9 cellular contexts compared by ENCODE assay signal in genomic region chr7:4712371-4713182, GRCh38. TPM values are rescaled to one million over a fixed set of nuclear protein-coding genes. Genes with fewer than 3 reads are reported as not detected.
DNase-seq lines count a peak whose midpoint lies in the region; ATAC-seq and TF ChIP-seq lines count a peak whose summit lies in the region.
"Had no signal": no experiment of that assay in that cellular context is flagged by ENCODE, and none has a peak within 500 bp of the region (broad histone marks: within the 10 kb centered on the region; RNA-seq: fewer than 3 reads in every experiment).

No MANE protein-coding gene starts in this region.

- H3K4me1 ChIP-seq in right cardiac atrium (ENCODE audit: control insufficient read depth, insufficient read depth, low read length), result no peaks in the 10 kb centered on the region
- peaks cover 22% of the 10 kb centered on the region for H3K4me1 ChIP-seq in mucosa of descending colon (ENCODE audit: low read depth)
- peaks cover 25 to 73% (median 37%) of the 10 kb centered on the region in 3 donors for H3K4me1 ChIP-seq in esophagus squamous epithelium

- H3K9me3 ChIP-seq in right cardiac atrium (ENCODE audit: control insufficient read depth, low read length) (no peaks in the 10 kb centered on the region), mucosa of descending colon (no peaks in the 10 kb centered on the region), esophagus squamous epithelium (no peaks in the 10 kb centered on the region)

- 79% methylated on average over 22 of the region's 22 CpGs for WGBS in right cardiac atrium
- 66 to 70% methylated on average over 22 of the region's 22 CpGs for WGBS in esophagus squamous epithelium, 2 donors

- intact Hi-C loops in right cardiac atrium (cut with DNase I) (no loop called here), cardiac septum (cut with DNase I) (no loop called here), mucosa of descending colon (cut with DNase I, micrococcal nuclease) (no loop called here), esophagus squamous epithelium (cut with DNase I) (no loop called here)

- TF ChIP-seq POLR2A in esophagus squamous epithelium (IDR thresholded peaks at IDR 0.05), result no peak

- DNase-seq in right cardiac atrium (peak in 2 of 3 donors; percentile 1 to 14), cardiac septum (ENCODE audit: low spot score) (no peak), SIG-M5 (lab: John Stamatoyannopoulos, UW) (peak; percentile 73), mucosa of descending colon (peak in 1 of 3 donors; percentile 46), esophagus squamous epithelium (lab: John Stamatoyannopoulos, UW) (no peak), COLO829 (ENCODE audit: low spot score) (no peak)
- DNase-seq: activated naive CD8-positive, alpha-beta T cell treated with anti-CD3 and anti-CD28 coated beads, Interleukin-2, amount 10 ng/mL, durations not matched to agents 7 days and 5 days had no signal

- ATAC-seq in right cardiac atrium (no peak), HG03521 (IDR thresholded peaks at IDR 0.05; ENCODE audit: unreplicated experiment) (peak; percentile 45), mucosa of descending colon (peak; percentile 90), GM19324 (IDR thresholded peaks at IDR 0.05; ENCODE audit: low FRiP score, unreplicated experiment) (no peak)

- TF ChIP-seq CTCF in mucosa of descending colon (IDR thresholded peaks at IDR 0.05), result no peak
- no peak for TF ChIP-seq CTCF in esophagus squamous epithelium (IDR thresholded peaks at IDR 0.05)

- H3K36me3 ChIP-seq in mucosa of descending colon (ENCODE audit: low read depth), result no peaks in the 10 kb centered on the region
- peaks cover 0 to 20% (median 0%) of the 10 kb centered on the region in 3 donors for H3K36me3 ChIP-seq in esophagus squamous epithelium

- H3K4me3 ChIP-seq in right cardiac atrium (ENCODE audit: low read length) (no peak overlapping the region), mucosa of descending colon (no peak overlapping the region), esophagus squamous epithelium (peak overlapping the region in 1 of 4 donors; percentile 4)

- no peaks in the 10 kb centered on the region for H3K27me3 ChIP-seq in right cardiac atrium (ENCODE audit: control insufficient read depth, insufficient read depth)
- H3K27me3 ChIP-seq in esophagus squamous epithelium, result no peaks in the 10 kb centered on the region

- H3K27ac ChIP-seq in right cardiac atrium (ENCODE audit: low read length) (no peak overlapping the region), esophagus squamous epithelium (peak overlapping the region in 2 of 4 donors; percentile 49 to 65)

RNA-seq across cellular contexts. Expression of gene FOXK1, which starts 30.5 kb away (rescaled TPM):
- total RNA-seq in right cardiac atrium, result 10 to 100 TPM; 15.4 to 22.4 (median 20.3) TPM
- 10.9 TPM for polyA plus RNA-seq in right cardiac atrium
- total RNA-seq in cardiac septum, result 29.7 TPM
- 10 to 100 TPM; 30.1 to 48.5 (median 33.4) TPM for total RNA-seq in mucosa of descending colon
- total RNA-seq in esophagus squamous epithelium, result 10 to 100 TPM; 11.9 to 25.7 (median 15.9) TPM

Comparison
In these comparisons a context has a peak if more than half of its experiments do, and no peak if none do; other contexts are left out.
1. DNase-seq: peak in right cardiac atrium (2 of 3) and SIG-M5 (single experiment); none in cardiac septum (single experiment), esophagus squamous epithelium (single experiment) and COLO829 (single experiment).
2. ATAC-seq: peak in HG03521 (single experiment) and mucosa of descending colon (single experiment); none in right cardiac atrium (0 of 2) and GM19324 (single experiment).